In genomic region chr7:23299770-23300300, GRCh38 we compare ENCODE assay signal across 8 cellular contexts. TPM values are rescaled to one million over a fixed set of nuclear protein-coding genes. Genes with fewer than 3 reads are reported as not detected.
DNase-seq lines count a peak whose midpoint lies in the region; ATAC-seq, FAIRE-seq and TF ChIP-seq lines count a peak whose summit lies in the region.

No MANE protein-coding gene starts in this region.

- peaks cover 35% of the 10 kb centered on the region for H3K4me1 Mint-ChIP-seq in activated CD4-positive, alpha-beta T cell treated with anti-CD3 and anti-CD28 coated beads, Interleukin-2, amount 10 ng/mL, durations not matched to agents 24 days and 14 days
- H3K4me1 Mint-ChIP-seq in neural crest cell: peaks cover 39% of the 10 kb centered on the region

- H3K27me3 ChIP-seq in NT2/D1 (ENCODE audit: insufficient read depth, insufficient read length) (no peaks in the 10 kb centered on the region), H1 (replicated peaks in 1 of 4; ENCODE audit: control insufficient read depth in 3 of 4, extremely low read depth in 1 of 4, insufficient read depth in 3 of 4, low read length in 3 of 4) (no peaks in the 10 kb centered on the region; a peak in 1 of 7 replicates)

- no peak overlapping the region for H3K23ac ChIP-seq in H1 (ENCODE audit: insufficient read length)

- H3K18ac ChIP-seq in H1 (ENCODE audit: extremely low read depth, low read length): no peak overlapping the region

- peak overlapping the region; percentile 97 for H4K8ac ChIP-seq in H1 (ENCODE audit: extremely low read depth, insufficient read depth, low read length)

- H3K56ac ChIP-seq in H1 (replicated peaks; ENCODE audit: insufficient read length, low read depth, low read length): no peak overlapping the region

- TF ChIP-seq RAD21 in H1 (IDR thresholded peaks at IDR 0.05 in 1 of 2, conservative IDR thresholded peaks at IDR 0.05 in 1 of 2; ENCODE audit: low read depth in 2 of 2, low read length in 2 of 2): no peak

- peak overlapping the region; percentile 93 for H3K4me3 Mint-ChIP-seq in activated CD4-positive, alpha-beta T cell treated with anti-CD3 and anti-CD28 coated beads, Interleukin-2, amount 10 ng/mL, durations not matched to agents 24 days and 14 days
- peak overlapping the region; percentile 94 for H3K4me3 Mint-ChIP-seq in neural crest cell

- H3K36me3 ChIP-seq in NT2/D1 (ENCODE audit: insufficient read depth, insufficient read length, low read length) (peaks cover 39% of the 10 kb centered on the region), H1 (ENCODE audit: control insufficient read depth in 2 of 4, insufficient read depth in 4 of 4, low read length in 3 of 4) (peaks cover 4 to 14% (median 6%) of the 10 kb centered on the region in 4 experiments; a peak in 6 of 8 replicates)

- H3K9ac ChIP-seq in NT2/D1 (ENCODE audit: insufficient read length, low read depth): peak overlapping the region; percentile 96
- peak overlapping the region; percentile 84 to 98 (median 89) for H3K9ac ChIP-seq in H1 (replicated peaks in 1 of 4; ENCODE audit: extremely low read depth in 1 of 4, low read depth in 3 of 4, low read length in 3 of 4)

- peak overlapping the region; percentile 32; the same call in 1 of the 2 replicates for H2BK5ac ChIP-seq in H1 (ENCODE audit: low read depth, low read length)

- WGBS in H1 (ENCODE audit: extremely low coverage in 1 of 2, insufficient coverage in 1 of 2, insufficient read length in 1 of 2, insufficient replicate concordance in 2 of 2, low coverage in 1 of 2, low lambda C conversion rate in 2 of 2, missing lambda C conversion rate in 1 of 2), 2 experiments: 26% methylated on average over 12 of the region's 12 CpGs; no CpG with 5 or more reads in 1 of the 2 experiments

- TF ChIP-seq EP300 in H1 (IDR thresholded peaks at IDR 0.05; ENCODE audit: borderline replicate concordance in 1 of 2, low read depth in 2 of 2, low read length in 2 of 2): no peak

- no peaks in the 10 kb centered on the region for H3K27me3 Mint-ChIP-seq in activated CD4-positive, alpha-beta T cell treated with anti-CD3 and anti-CD28 coated beads, Interleukin-2, amount 10 ng/mL, durations not matched to agents 24 days and 14 days
- peaks cover 8% of the 10 kb centered on the region for H3K27me3 Mint-ChIP-seq in neural crest cell (ENCODE audit: low read depth)

- peaks cover 4% of the 10 kb centered on the region; the same call in 1 of the 2 replicates for H3K23me2 ChIP-seq in H1 (ENCODE audit: low read depth, low read length)

- H3K4me1 ChIP-seq in NT2/D1 (ENCODE audit: insufficient read depth, insufficient read length): no peaks in the 10 kb centered on the region
- H3K4me1 ChIP-seq in H1 (replicated peaks in 1 of 4; ENCODE audit: control insufficient read depth in 3 of 4, insufficient read depth in 4 of 4, low read length in 3 of 4): peaks cover 0 to 4% (median 2%) of the 10 kb centered on the region in 4 experiments; a peak in 3 of 7 replicates

- no peak overlapping the region for H4K91ac ChIP-seq in H1 (replicated peaks; ENCODE audit: insufficient read length, low read length)

- H3K36me3 Mint-ChIP-seq in activated CD4-positive, alpha-beta T cell treated with anti-CD3 and anti-CD28 coated beads, Interleukin-2, amount 10 ng/mL, durations not matched to agents 24 days and 14 days (ENCODE audit: low read depth): peaks cover 33% of the 10 kb centered on the region
- peaks cover 20% of the 10 kb centered on the region for H3K36me3 Mint-ChIP-seq in neural crest cell (ENCODE audit: low read depth)

- ATAC-seq in GM19351 (IDR thresholded peaks at IDR 0.05; ENCODE audit: unreplicated experiment): no peak

- no peak overlapping the region for H3K4ac ChIP-seq in H1 (replicated peaks; ENCODE audit: insufficient read length, low read depth, low read length)

- 0 out of 2 replicates have a peak overlapping the region, but pooled peaks have one; percentile 61 for H3K27ac ChIP-seq in H1 (ENCODE audit: low read depth, low read length)

- DNase-seq in activated CD4-positive, alpha-beta T cell treated with anti-CD3 and anti-CD28 coated beads, Interleukin-2, amount 10 ng/mL, durations not matched to agents 24 days and 14 days: no peak
- DNase-seq in activated CD4-positive, alpha-beta T cell treated with anti-CD3 and anti-CD28 coated beads, Interleukin-2, amount 50 U/mL, for 48 hours: no peak
- no peak for DNase-seq in NT2/D1 (ENCODE audit: low read depth, low spot score)
- DNase-seq in H1 (ENCODE audit: low read depth in 1 of 2, low spot score in 2 of 2): no peak
- no peak for DNase-seq in neural crest cell (ENCODE audit: low read depth, low spot score)
- no peak for DNase-seq in H4 (ENCODE audit: low spot score)
- no peak for DNase-seq in urothelium cell line (ENCODE audit: low spot score)

- peaks cover 0 to 2% of the 10 kb centered on the region in 2 experiments for H4K20me1 ChIP-seq in H1 (replicated peaks in 1 of 2; ENCODE audit: control insufficient read depth in 1 of 2, insufficient read depth in 2 of 2, low read length in 2 of 2)

- H2AK5ac ChIP-seq in H1 (ENCODE audit: low read depth, low read length): 0 out of 2 replicates have a peak overlapping the region, but pooled peaks have one; percentile 49

- peaks cover 9% of the 10 kb centered on the region for H3K9me3 Mint-ChIP-seq in activated CD4-positive, alpha-beta T cell treated with anti-CD3 and anti-CD28 coated beads, Interleukin-2, amount 10 ng/mL, durations not matched to agents 24 days and 14 days
- H3K9me3 Mint-ChIP-seq in neural crest cell: peaks cover 3% of the 10 kb centered on the region

- intact Hi-C loops in activated CD4-positive, alpha-beta T cell treated with anti-CD3 and anti-CD28 coated beads, Interleukin-2, amount 10 ng/mL, durations not matched to agents 24 days and 14 days (cut with micrococcal nuclease): loop anchor here (1.0 to 5.0 kb wide), 7 partner anchors 27 to 1827 kb away; partner anchors contain the start of genes CYCS and TRA2A

- H3K9me3 ChIP-seq in NT2/D1 (ENCODE audit: insufficient read depth, low read length) (no peaks in the 10 kb centered on the region), H1 (ENCODE audit: insufficient read depth in 2 of 2, low read depth in 1 of 2, low read length in 1 of 2) (no peaks in the 10 kb centered on the region)

- FAIRE-seq in H1 (lab: Jason Lieb, UNC) (no peak), urothelium cell line (lab: Jason Lieb, UNC) (no peak)

- no peak overlapping the region for H4K5ac ChIP-seq in H1 (ENCODE audit: insufficient read length, low read depth, low read length)

- POLR2A ChIA-PET in H1 (lab: Charles Lee; ENCODE audit: partially characterized antibody): interaction anchor here (0.6 to 2.7 kb wide), 7 partner anchors 9 to 59 kb away, joined by 3 to 9 read pairs (median 4); no protein-coding TSS in a partner anchor

- no peak for TF ChIP-seq POLR2A in H1 (IDR thresholded peaks at IDR 0.05; ENCODE audit: control extremely low read depth in 1 of 2, low read depth in 2 of 2, low read length in 2 of 2)

- no peak overlapping the region for H2BK120ac ChIP-seq in H1 (replicated peaks; ENCODE audit: low read depth, low read length)

- no peak overlapping the region; the same call in 1 of the 2 replicates for H2AFZ ChIP-seq in H1 (ENCODE audit: low read length)

- H3K27ac Mint-ChIP-seq in activated CD4-positive, alpha-beta T cell treated with anti-CD3 and anti-CD28 coated beads, Interleukin-2, amount 10 ng/mL, durations not matched to agents 24 days and 14 days: peak overlapping the region; percentile 90
- peak overlapping the region; percentile 92 for H3K27ac Mint-ChIP-seq in neural crest cell (ENCODE audit: unreplicated experiment)

- peak overlapping the region; percentile 91 for H3K4me3 ChIP-seq in NT2/D1 (ENCODE audit: insufficient read length, low read depth)
- peak overlapping the region; percentile 85 to 98 (median 94) for H3K4me3 ChIP-seq in H1 (ENCODE audit: extremely low read depth in 1 of 4, insufficient read depth in 2 of 4, low read depth in 3 of 4, low read length in 4 of 4)

- TF ChIP-seq CTCF in H1 (IDR thresholded peaks at IDR 0.05; ENCODE audit: control extremely low read depth in 1 of 3, insufficient read depth in 1 of 3, low read depth in 1 of 3, low read length in 3 of 3) (no peak), neural crest cell (conservative IDR thresholded peaks at IDR 0.05) (no peak)

- CTCF ChIA-PET in H1 (lab: Charles Lee; ENCODE audit: partially characterized antibody): interaction anchor here (0.5 to 1.7 kb wide), 4 partner anchors 10 to 30 kb away, joined by 3 to 6 read pairs (median 4); no protein-coding TSS in a partner anchor

- H3K79me1 ChIP-seq in H1 (ENCODE audit: low read depth, low read length): peaks cover 13% of the 10 kb centered on the region; the same call in 1 of the 2 replicates

- no peak overlapping the region for H2BK12ac ChIP-seq in H1 (ENCODE audit: low read depth, low read length)

- peaks cover 9 to 35% of the 10 kb centered on the region in 2 experiments for H3K79me2 ChIP-seq in H1 (ENCODE audit: control insufficient read depth in 1 of 2, insufficient read depth in 2 of 2, low read length in 2 of 2)

- no peak overlapping the region for H2BK15ac ChIP-seq in H1 (ENCODE audit: low read length)

- no peak overlapping the region for H2BK20ac ChIP-seq in H1 (ENCODE audit: low read length)

- no peak overlapping the region for H3K14ac ChIP-seq in H1 (ENCODE audit: insufficient read length)

- peak overlapping the region; percentile 88 to 89 for H3K4me2 ChIP-seq in H1 (ENCODE audit: insufficient read depth in 1 of 2, low read depth in 2 of 2, low read length in 2 of 2)

RNA-seq across cellular contexts. Expression of gene MALSU1, which starts 0.7 kb away (rescaled TPM):
- 92.8 and 98.8 TPM in 2 replicates for total RNA-seq in activated CD4-positive, alpha-beta T cell treated with anti-CD3 and anti-CD28 coated beads, Interleukin-2, amount 10 ng/mL, durations not matched to agents 24 days and 14 days
- 84.0 and 86.8 TPM in 2 replicates for total RNA-seq in H1 (2021; fragmentation: NEBNext Ultra II Directional; extraction: Animal tissue kit (Norgen Biotek cat#: 25700))
- polyA plus RNA-seq in H1 (2011; rRNA removed): 72.5 and 73.5 TPM in 2 replicates
- 70.0 TPM for polyA plus RNA-seq in H1 (2011; cell fraction: cytosol; rRNA removed)
- 43.4 TPM for polyA plus RNA-seq in H1 (2011; cell fraction: nucleus; rRNA removed)
- polyA plus RNA-seq in H1 (2012, experiment 1 of 2): 67.3 to 74.4 TPM (median 68.6 TPM) in 4 replicates
- polyA plus RNA-seq in H1 (2012, experiment 2 of 2): 19.9 TPM
- polyA plus RNA-seq in H1 (2013, experiment 1 of 2): 63.5 TPM
- 67.7 TPM for polyA plus RNA-seq in H1 (2013, experiment 2 of 2)
- polyA minus RNA-seq in H1 (2011; rRNA and poly(A)+ RNA removed): 19.5 and 25.0 TPM in 2 replicates
- 26.3 TPM for polyA minus RNA-seq in H1 (2011; cell fraction: cytosol; rRNA and poly(A)+ RNA removed)
- 29.2 TPM for polyA minus RNA-seq in H1 (2011; cell fraction: nucleus; rRNA and poly(A)+ RNA removed)
- 56.1 and 60.9 TPM in 2 replicates for total RNA-seq in neural crest cell
- total RNA-seq in H4 (2014; rRNA removed; shearing (Covaris generic)): 158 and 178 TPM in 2 replicates

RNA-seq across cellular contexts. Expression of gene GPNMB, which starts 53.3 kb away (rescaled TPM):
- 0.95 and 1.3 TPM in 2 replicates for total RNA-seq in activated CD4-positive, alpha-beta T cell treated with anti-CD3 and anti-CD28 coated beads, Interleukin-2, amount 10 ng/mL, durations not matched to agents 24 days and 14 days
- total RNA-seq in H1 (2021; fragmentation: NEBNext Ultra II Directional; extraction: Animal tissue kit (Norgen Biotek cat#: 25700)): 0.52 and 1.1 TPM in 2 replicates
- 0.61 and 1.4 TPM in 2 replicates for polyA plus RNA-seq in H1 (2011; rRNA removed)
- polyA plus RNA-seq in H1 (2011; cell fraction: cytosol; rRNA removed): 1.5 TPM
- polyA plus RNA-seq in H1 (2011; cell fraction: nucleus; rRNA removed): 0.97 TPM
- 0.63 to 1.6 TPM (median 1.2 TPM) in 4 replicates for polyA plus RNA-seq in H1 (2012, experiment 1 of 2)
- 0.28 TPM for polyA plus RNA-seq in H1 (2012, experiment 2 of 2)
- polyA plus RNA-seq in H1 (2013, experiment 1 of 2): 1.3 TPM
- polyA plus RNA-seq in H1 (2013, experiment 2 of 2): 1.5 TPM
- 0.79 and 1.3 TPM in 2 replicates for polyA minus RNA-seq in H1 (2011; rRNA and poly(A)+ RNA removed)
- polyA minus RNA-seq in H1 (2011; cell fraction: cytosol; rRNA and poly(A)+ RNA removed): 1.0 TPM
- polyA minus RNA-seq in H1 (2011; cell fraction: nucleus; rRNA and poly(A)+ RNA removed): 1.6 TPM
- total RNA-seq in neural crest cell: not detected in 2 replicates
- 81.4 and 112 TPM in 2 replicates for total RNA-seq in H4 (2014; rRNA removed; shearing (Covaris generic))

Comparison
In these comparisons a context has a peak if more than half of its experiments do, and no peak if none do; other contexts are left out.
1. RNA of gene GPNMB, which starts 53.3 kb away (total RNA-seq): 81.4 to 112 TPM in H4; 0.95 to 1.3 TPM in activated CD4-positive, alpha-beta T cell treated with anti-CD3 and anti-CD28 coated beads, Interleukin-2, amount 10 ng/mL, durations not matched to agents 24 days and 14 days, 0.52 to 1.1 TPM in H1 and not detected in neural crest cell; every median in the first group is over 10 times any median in the second.